8 cellular contexts compared by ENCODE assay signal in the genomic region with DNA sequence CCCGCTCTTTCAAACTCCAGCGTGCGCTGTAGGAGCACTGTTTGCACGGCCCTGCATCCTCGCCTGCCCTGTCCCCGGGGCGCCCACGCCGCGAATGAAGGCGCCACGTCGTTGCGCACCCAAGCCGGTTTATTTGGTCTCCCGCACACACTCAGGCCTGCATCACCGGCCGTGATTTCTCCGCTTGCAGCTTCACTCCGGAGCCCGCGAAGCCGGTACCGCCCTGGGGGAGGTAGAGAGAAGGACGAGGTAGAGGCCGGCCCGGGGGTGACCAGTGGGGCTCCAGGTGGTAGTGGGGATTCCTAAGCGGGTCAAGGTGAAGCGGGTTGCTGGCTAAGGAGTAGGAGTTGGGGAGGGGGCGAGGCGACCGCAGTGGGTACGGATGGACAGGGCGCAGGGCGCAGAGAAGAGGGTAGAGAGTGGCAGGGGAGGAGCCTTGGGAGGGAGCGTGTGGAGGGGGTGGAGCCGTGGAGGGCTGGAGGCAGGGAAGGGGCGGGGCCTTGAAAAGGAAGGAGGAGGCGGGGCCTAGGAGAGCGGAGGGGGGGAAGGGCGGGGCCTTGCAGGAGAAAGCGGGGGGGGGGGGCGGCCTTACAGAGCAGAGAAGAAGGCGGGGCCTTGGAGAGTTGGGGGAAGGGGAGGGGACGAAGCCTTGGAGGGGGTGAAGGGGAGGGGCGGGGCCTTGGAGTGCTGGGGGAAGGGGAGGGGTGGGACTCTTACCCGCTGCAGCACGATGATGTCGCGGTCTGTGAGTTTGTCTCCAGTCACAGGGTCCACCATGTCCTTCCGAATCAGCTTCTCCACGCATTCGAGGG. TPM values are rescaled to one million over a fixed set of nuclear protein-coding genes. Genes with fewer than 3 reads are reported as not detected.
DNase-seq lines count a peak whose midpoint lies in the region; ATAC-seq and TF ChIP-seq lines count a peak whose summit lies in the region.

No MANE protein-coding gene starts in this region.

- no peak overlapping the region for H3K4me3 Mint-ChIP-seq in osteocyte (ENCODE audit: unreplicated experiment)

- H3K27ac ChIP-seq in adipose tissue (ENCODE audit: low read depth, low read length) = peak overlapping the region; percentile 54

- DNase-seq in COR-L47 (lab: John Stamatoyannopoulos, UW) (peak; percentile 6), left lobe of liver (ENCODE audit: low spot score) (no peak), osteocyte (ENCODE audit: extremely low spot score, unreplicated experiment) (no peak)
- DNase-seq in stimulated activated CD8-positive, alpha-beta memory T cell treated with anti-CD3 and anti-CD28 coated beads, Interleukin-7, amount 100 ng/mL, for 4 hours (ENCODE audit: low read depth in 2 of 2) = peak; percentile 61 to 65

- peaks cover 27% of the 10 kb centered on the region for H3K36me3 Mint-ChIP-seq in osteocyte (ENCODE audit: unreplicated experiment)

- no peak for TF ChIP-seq CTCF in osteocyte (IDR thresholded peaks at IDR 0.05)

- no peaks in the 10 kb centered on the region for H3K9me3 Mint-ChIP-seq in osteocyte (ENCODE audit: unreplicated experiment)

- H3K4me1 Mint-ChIP-seq in osteocyte (ENCODE audit: unreplicated experiment) = peaks cover 2% of the 10 kb centered on the region

- no peaks in the 10 kb centered on the region for H3K27me3 Mint-ChIP-seq in osteocyte (ENCODE audit: unreplicated experiment)

- WGBS in adipose tissue, 3 donors = 49 to 90% (median 86%) methylated on average over 45 to 50 of the region's 53 CpGs

- ATAC-seq in SK-N-SH treated with all-trans-retinoic acid at 6 μM for 48 hours = peak; percentile 63
- ATAC-seq in left lobe of liver = peak; percentile 51
- ATAC-seq in GM18502 (IDR thresholded peaks at IDR 0.05; ENCODE audit: poor library complexity, unreplicated experiment) = no peak
- no peak for ATAC-seq in GM21423 (IDR thresholded peaks at IDR 0.05; ENCODE audit: unreplicated experiment)

- H3K27ac Mint-ChIP-seq in osteocyte (ENCODE audit: unreplicated experiment) = no peak overlapping the region

TF ChIP-seq in SK-N-SH treated with all-trans-retinoic acid at 6 μM for 48 hours, 23 proteins besides CTCF, POLR2A, EP300 and RAD21:
- TF ChIP-seq SNAI2 (CRISPR knock-in tag; IDR thresholded peaks at IDR 0.05) = no peak
- TF ChIP-seq ZC3H10 (CRISPR knock-in tag; IDR thresholded peaks at IDR 0.05) = no peak
- TF ChIP-seq ESRRG (CRISPR knock-in tag; IDR thresholded peaks at IDR 0.05) = no peak
- TF ChIP-seq ZFP3 (CRISPR knock-in tag; IDR thresholded peaks at IDR 0.05) = no peak
- no peak for TF ChIP-seq CSDC2 (CRISPR knock-in tag; IDR thresholded peaks at IDR 0.05)
- no peak for TF ChIP-seq ISL1 (CRISPR knock-in tag; IDR thresholded peaks at IDR 0.05)
- TF ChIP-seq TOX (CRISPR knock-in tag; IDR thresholded peaks at IDR 0.05; ENCODE audit: borderline replicate concordance) = no peak
- no peak for TF ChIP-seq ZNF70 (CRISPR knock-in tag; IDR thresholded peaks at IDR 0.05)
- no peak for TF ChIP-seq ZFP30 (CRISPR knock-in tag; IDR thresholded peaks at IDR 0.05)
- no peak for TF ChIP-seq ARNTL (CRISPR knock-in tag; IDR thresholded peaks at IDR 0.05; ENCODE audit: borderline replicate concordance, low read depth)
- TF ChIP-seq ZNF565 (CRISPR knock-in tag; conservative IDR thresholded peaks at IDR 0.05; ENCODE audit: low read depth) = no peak
- TF ChIP-seq, protein P1, sequence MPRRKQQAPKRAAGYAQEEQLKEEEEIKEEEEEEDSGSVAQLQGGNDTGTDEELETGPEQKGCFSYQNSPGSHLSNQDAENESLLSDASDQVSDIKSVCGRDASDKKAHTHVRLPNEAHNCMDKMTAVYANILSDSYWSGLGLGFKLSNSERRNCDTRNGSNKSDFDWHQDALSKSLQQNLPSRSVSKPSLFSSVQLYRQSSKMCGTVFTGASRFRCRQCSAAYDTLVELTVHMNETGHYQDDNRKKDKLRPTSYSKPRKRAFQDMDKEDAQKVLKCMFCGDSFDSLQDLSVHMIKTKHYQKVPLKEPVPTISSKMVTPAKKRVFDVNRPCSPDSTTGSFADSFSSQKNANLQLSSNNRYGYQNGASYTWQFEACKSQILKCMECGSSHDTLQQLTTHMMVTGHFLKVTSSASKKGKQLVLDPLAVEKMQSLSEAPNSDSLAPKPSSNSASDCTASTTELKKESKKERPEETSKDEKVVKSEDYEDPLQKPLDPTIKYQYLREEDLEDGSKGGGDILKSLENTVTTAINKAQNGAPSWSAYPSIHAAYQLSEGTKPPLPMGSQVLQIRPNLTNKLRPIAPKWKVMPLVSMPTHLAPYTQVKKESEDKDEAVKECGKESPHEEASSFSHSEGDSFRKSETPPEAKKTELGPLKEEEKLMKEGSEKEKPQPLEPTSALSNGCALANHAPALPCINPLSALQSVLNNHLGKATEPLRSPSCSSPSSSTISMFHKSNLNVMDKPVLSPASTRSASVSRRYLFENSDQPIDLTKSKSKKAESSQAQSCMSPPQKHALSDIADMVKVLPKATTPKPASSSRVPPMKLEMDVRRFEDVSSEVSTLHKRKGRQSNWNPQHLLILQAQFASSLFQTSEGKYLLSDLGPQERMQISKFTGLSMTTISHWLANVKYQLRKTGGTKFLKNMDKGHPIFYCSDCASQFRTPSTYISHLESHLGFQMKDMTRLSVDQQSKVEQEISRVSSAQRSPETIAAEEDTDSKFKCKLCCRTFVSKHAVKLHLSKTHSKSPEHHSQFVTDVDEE (CRISPR knock-in tag; IDR thresholded peaks at IDR 0.05) = no peak
- TF ChIP-seq ZNF8 (CRISPR knock-in tag; IDR thresholded peaks at IDR 0.05) = no peak
TF ChIP-seq in SK-N-SH treated with all-trans-retinoic acid at 6 μM for 48 hours: peak in this region for 0.

RNA-seq across cellular contexts. Expression of gene NOSIP, which starts 24.6 kb away (rescaled TPM):
- 10 to 100 TPM; 61.0 to 95.7 (median 77.8) TPM for polyA plus RNA-seq in adipose tissue
- total RNA-seq in left lobe of liver (29.1 TPM), osteocyte (58.7 and 66.2 TPM in 2 replicates)

RNA-seq across cellular contexts. Expression of gene PRRG2, which starts 25.3 kb away (rescaled TPM):
- 10 to 100 TPM in 1 of 3 donors, 1 to 10 TPM in 2; 2.9 to 11.7 (median 3.0) TPM for polyA plus RNA-seq in adipose tissue
- 8.5 TPM for total RNA-seq in left lobe of liver
- total RNA-seq in osteocyte = 0.32 and 0.52 TPM in 2 replicates

RNA-seq across cellular contexts. Expression of gene RCN3, which starts 28.0 kb away (rescaled TPM):
- 10 to 100 TPM in 2 of 3 donors, 1 to 10 TPM in 1; 7.8 to 61.6 (median 33.7) TPM for polyA plus RNA-seq in adipose tissue
- total RNA-seq in left lobe of liver (22.8 TPM), osteocyte (81.3 and 85.0 TPM in 2 replicates)

RNA-seq across cellular contexts. Expression of gene PRR12, which starts 35.2 kb away (rescaled TPM):
- polyA plus RNA-seq in adipose tissue = 10 to 100 TPM in 1 of 3 donors, 1 to 10 TPM in 2; 5.1 to 11.5 (median 7.3) TPM
- total RNA-seq in left lobe of liver (10.5 TPM), osteocyte (31.6 and 32.9 TPM in 2 replicates)

RNA-seq across cellular contexts. Expression of gene FCGRT, which starts 43.3 kb away (rescaled TPM):
- polyA plus RNA-seq in adipose tissue = 100 to 1,000 TPM in 2 of 3 donors, 10 to 100 TPM in 1; 57.1 to 268 (median 264) TPM
- total RNA-seq in left lobe of liver (262 TPM), osteocyte (253 and 278 TPM in 2 replicates)

Comparison
In these comparisons a context has a peak if more than half of its experiments do, and no peak if none do; other contexts are left out.
1. DNase-seq: peak in COR-L47 (single experiment) and stimulated activated CD8-positive, alpha-beta memory T cell treated with anti-CD3 and anti-CD28 coated beads, Interleukin-7, amount 100 ng/mL, for 4 hours (2 of 2); none in left lobe of liver (single experiment) and osteocyte (single experiment).
2. ATAC-seq: peak in SK-N-SH treated with all-trans-retinoic acid at 6 μM for 48 hours (single experiment) and left lobe of liver (single experiment); none in GM18502 (single experiment) and GM21423 (single experiment).